ENCODE assay signal across 8 cellular contexts in the genomic region with DNA sequence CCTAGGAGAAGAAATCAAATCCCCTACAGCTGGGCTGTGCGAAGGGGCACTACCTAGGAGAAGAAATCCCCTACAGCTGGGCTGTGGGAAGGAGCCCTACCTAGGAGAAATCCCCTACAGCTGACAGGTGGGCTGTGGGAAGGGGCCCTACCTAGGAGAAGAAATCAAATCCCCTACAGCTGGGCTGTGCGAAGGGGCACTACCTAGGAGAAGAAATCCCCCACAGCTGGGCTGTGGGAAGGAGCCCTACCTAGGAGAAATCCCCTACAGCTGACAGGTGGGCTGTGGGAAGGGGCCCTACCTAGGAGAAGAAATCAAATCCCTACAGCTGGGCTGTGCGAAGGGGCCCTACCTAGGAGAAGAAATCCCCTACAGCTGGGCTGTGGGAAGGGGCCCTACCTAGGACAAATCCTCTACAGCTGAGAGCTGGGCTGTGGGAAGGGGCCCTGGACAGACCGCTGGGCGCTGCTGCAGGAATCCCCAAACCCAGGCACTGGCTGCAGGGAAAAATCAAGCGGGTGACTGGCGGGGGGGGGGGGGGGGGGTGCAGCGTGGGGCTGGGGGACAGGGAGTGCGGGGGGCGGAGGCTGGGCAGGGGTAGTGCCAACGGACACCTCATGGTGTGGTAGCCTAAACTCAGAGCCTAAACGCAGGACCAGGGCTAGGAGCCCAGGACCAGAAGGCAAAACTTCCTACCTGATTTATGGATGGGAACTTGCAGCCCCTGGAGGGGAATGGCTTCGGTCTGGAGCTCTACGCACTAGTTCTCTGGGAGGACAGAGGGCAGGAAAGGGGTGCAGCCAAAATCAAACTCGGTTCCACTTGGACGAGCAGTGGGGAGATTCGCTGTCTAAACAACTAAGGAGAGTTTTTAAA. TPM values are rescaled to one million over a fixed set of nuclear protein-coding genes. Genes with fewer than 3 reads are reported as not detected.
DNase-seq lines count a peak whose midpoint lies in the region; ATAC-seq, FAIRE-seq and TF ChIP-seq lines count a peak whose summit lies in the region.
"Not testable (repeated sequence)": the region's sequence is repeated elsewhere in the genome, so short reads cannot be mapped to it uniquely, and the experiment has no call there.

No MANE protein-coding gene starts in this region.

- not testable (repeated sequence) for H3K27me3 Mint-ChIP-seq in IgD-negative memory B cell; activated CD4-positive, alpha-beta T cell treated with anti-CD3 and anti-CD28 coated beads, Interleukin-2, amount 10 ng/mL, durations not matched to agents 24 days and 14 days

- H3K4me1 ChIP-seq in A549 = peaks cover 28% of the 10 kb centered on the region
- peaks cover 30 to 33% of the 10 kb centered on the region in 2 donors for H3K4me1 ChIP-seq in gastrocnemius medialis

- WGBS in A549 (ENCODE audit: missing lambda C conversion rate) = 3% methylated on average over 9 of the region's 17 CpGs

- CTCF ChIA-PET in A549 (lab: Yijun Ruan, JAX) = interaction anchor here (1.0 to 2.3 kb wide), 4 partner anchors 10 to 157 kb away, joined by 3 to 13 read pairs (median 9); no protein-coding TSS in a partner anchor

- peak overlapping the region; percentile 84 to 94 for H3K27ac ChIP-seq in A549
- peak overlapping the region in 54 of 59 donors; percentile 59 to 97 (median 91) for H3K27ac ChIP-seq in dorsolateral prefrontal cortex
- H3K27ac ChIP-seq in layer of hippocampus (ENCODE audit: low read depth, low read length) = peak overlapping the region; percentile 38
- peak overlapping the region; percentile 79 to 88 (median 87) for H3K27ac ChIP-seq in gastrocnemius medialis

- H3K27ac Mint-ChIP-seq in IgD-negative memory B cell = peak overlapping the region; percentile 52 to 98 (median 93)
- H3K27ac Mint-ChIP-seq in activated CD4-positive, alpha-beta T cell treated with anti-CD3 and anti-CD28 coated beads, Interleukin-2, amount 10 ng/mL, durations not matched to agents 24 days and 14 days = peak overlapping the region; percentile 99

- H3K4me1 Mint-ChIP-seq in IgD-negative memory B cell = peaks cover 18 to 30% (median 27%) of the 10 kb centered on the region in 3 donors
- peaks cover 35% of the 10 kb centered on the region for H3K4me1 Mint-ChIP-seq in activated CD4-positive, alpha-beta T cell treated with anti-CD3 and anti-CD28 coated beads, Interleukin-2, amount 10 ng/mL, durations not matched to agents 24 days and 14 days

- not testable (repeated sequence) for TF ChIP-seq RAD21 in A549 (conservative IDR thresholded peaks at IDR 0.05 in 1 of 2, IDR thresholded peaks at IDR 0.05 in 1 of 2)

- H3K4me2 ChIP-seq in A549 = peak overlapping the region; percentile 96

- H3K9me3 Mint-ChIP-seq in IgD-negative memory B cell = not testable (repeated sequence)
- H3K9me3 Mint-ChIP-seq in activated CD4-positive, alpha-beta T cell treated with anti-CD3 and anti-CD28 coated beads, Interleukin-2, amount 10 ng/mL, durations not matched to agents 24 days and 14 days = peaks cover 10% of the 10 kb centered on the region

- H3K36me3 Mint-ChIP-seq in IgD-negative memory B cell = peaks cover 21% of the 10 kb centered on the region
- H3K36me3 Mint-ChIP-seq in activated CD4-positive, alpha-beta T cell treated with anti-CD3 and anti-CD28 coated beads, Interleukin-2, amount 10 ng/mL, durations not matched to agents 24 days and 14 days (ENCODE audit: low read depth) = peaks cover 14% of the 10 kb centered on the region

- ATAC-seq in A549 (peak; percentile 59 to 68), GM18867 (IDR thresholded peaks at IDR 0.05; ENCODE audit: unreplicated experiment) (peak; percentile 18), HG02610 (IDR thresholded peaks at IDR 0.05; ENCODE audit: unreplicated experiment) (peak; percentile 31), gastrocnemius medialis (peak; percentile 26 to 39)

- not testable (repeated sequence) for H3K36me3 ChIP-seq in gastrocnemius medialis

- in situ Hi-C loops in gastrocnemius medialis (cut with MboI; ENCODE audit: low sequenced_read_pairs in 4 of 4) = not testable (repeated sequence)

- peak overlapping the region; percentile 91 to 99 (median 98) for H3K4me3 Mint-ChIP-seq in IgD-negative memory B cell
- H3K4me3 Mint-ChIP-seq in activated CD4-positive, alpha-beta T cell treated with anti-CD3 and anti-CD28 coated beads, Interleukin-2, amount 10 ng/mL, durations not matched to agents 24 days and 14 days = peak overlapping the region; percentile 96

- DNase-seq in A549 (ENCODE audit: low read depth in 1 of 2, low spot score in 1 of 2) = peak in 1 of 2 experiments; percentile 8
- DNase-seq in activated CD4-positive, alpha-beta T cell treated with anti-CD3 and anti-CD28 coated beads, Interleukin-2, amount 10 ng/mL, durations not matched to agents 24 days and 14 days = peak; percentile 62
- DNase-seq in dorsolateral prefrontal cortex = peak in 4 of 10 donors; percentile 3 to 50 (median 25)
- DNase-seq in gastrocnemius medialis = not testable (repeated sequence)

- POLR2A ChIA-PET in A549 (lab: Yijun Ruan, JAX) = interaction anchor here (0.6 kb wide), 1 partner anchor 219 kb away, joined by 5 read pairs; no protein-coding TSS in a partner anchor

- TF ChIP-seq EP300 in A549 (IDR thresholded peaks at IDR 0.05) = not testable (repeated sequence)

- intact Hi-C loops in activated CD4-positive, alpha-beta T cell treated with anti-CD3 and anti-CD28 coated beads, Interleukin-2, amount 10 ng/mL, durations not matched to agents 24 days and 14 days (cut with micrococcal nuclease) = loop anchor here (2.0 to 5.0 kb wide), 3 partner anchors 534 to 1055 kb away; a partner anchor contains a TSS
- intact Hi-C loops in dorsolateral prefrontal cortex (cut with DNase I) = loop anchor here in 1 of 2 donors (10.0 kb wide), 2 partner anchors 528 to 992 kb away; a partner anchor contains a TSS
- intact Hi-C loops in gastrocnemius medialis (cut with DNase I; ENCODE audit: low total_unique reads) = not testable (repeated sequence)

- H3K4me3 ChIP-seq in A549 (peak overlapping the region; percentile 66), dorsolateral prefrontal cortex (peak overlapping the region; percentile 52 to 93 (median 80)), gastrocnemius medialis (peak overlapping the region; percentile 54 to 86 (median 83))

- peaks cover 10% of the 10 kb centered on the region for H3K9me3 ChIP-seq in A549
- not testable (repeated sequence) for H3K9me3 ChIP-seq in gastrocnemius medialis

- H3K27me3 ChIP-seq in dorsolateral prefrontal cortex; layer of hippocampus (ENCODE audit: control insufficient read depth, insufficient read depth, low read length); gastrocnemius medialis: not testable (repeated sequence)

- not testable (repeated sequence) for TF ChIP-seq CTCF in A549 (IDR thresholded peaks at IDR 0.05); dorsolateral prefrontal cortex (IDR thresholded peaks at IDR 0.05 in 54 of 56, conservative IDR thresholded peaks at IDR 0.05 in 2 of 56; ENCODE audit: low read depth in 1 of 56, partially characterized antibody in 56 of 56); gastrocnemius medialis (IDR thresholded peaks at IDR 0.05 in 4 of 5, conservative IDR thresholded peaks at IDR 0.05 in 1 of 5)

- TF ChIP-seq POLR2A in A549 (IDR thresholded peaks at IDR 0.05; ENCODE audit: low read length); gastrocnemius medialis (IDR thresholded peaks at IDR 0.05): not testable (repeated sequence)

- FAIRE-seq in A549 (lab: Jason Lieb, UNC) = not testable (repeated sequence)

RNA-seq across cellular contexts. Expression of a gene that starts 0.5 kb away (rescaled TPM):
- polyA plus RNA-seq in A549 (2011; rRNA removed) (151 and 159 TPM in 2 replicates), A549 (2017; fragmentation: RNase III; extraction: RNeasy Plus Mini Kit Qiagen cat#74134 plus additional on column Dnase treatment) (92.6 to 99.1 TPM (median 92.8 TPM) in 3 replicates), IgD-negative memory B cell (51.1 TPM)
- polyA plus RNA-seq in A549 (2012; cell fraction: cytosol; rRNA removed) = 37.5 and 41.6 TPM in 2 replicates
- 19.2 and 26.5 TPM in 2 replicates for polyA plus RNA-seq in A549 (2012; cell fraction: nucleus; rRNA removed)
- 29.5 and 37.2 TPM in 2 replicates for polyA minus RNA-seq in A549 (2011; rRNA and poly(A)+ RNA removed)
- 18.6 and 20.0 TPM in 2 replicates for total RNA-seq in activated CD4-positive, alpha-beta T cell treated with anti-CD3 and anti-CD28 coated beads, Interleukin-2, amount 10 ng/mL, durations not matched to agents 24 days and 14 days
- total RNA-seq in dorsolateral prefrontal cortex (10 to 100 TPM in 118 of 120 experiments, 1 to 10 TPM in 2; 5.2 to 48.1 (median 22.9) TPM), gastrocnemius medialis (10 to 100 TPM in 3 of 4 donors, 1 to 10 TPM in 1; 8.0 to 20.7 (median 11.3) TPM)

RNA-seq across cellular contexts. Expression of a gene that starts 0.6 kb away (rescaled TPM):
- polyA plus RNA-seq in A549 (2011; rRNA removed) (23.2 and 33.1 TPM in 2 replicates), A549 (2017; fragmentation: RNase III; extraction: RNeasy Plus Mini Kit Qiagen cat#74134 plus additional on column Dnase treatment) (16.4 to 18.4 TPM (median 17.1 TPM) in 3 replicates), IgD-negative memory B cell (9.8 TPM)
- 6.4 and 7.4 TPM in 2 replicates for polyA plus RNA-seq in A549 (2012; cell fraction: cytosol; rRNA removed)
- 2.9 and 4.4 TPM in 2 replicates for polyA plus RNA-seq in A549 (2012; cell fraction: nucleus; rRNA removed)
- polyA minus RNA-seq in A549 (2011; rRNA and poly(A)+ RNA removed) = 8.4 and 10.1 TPM in 2 replicates
- 39.8 and 40.0 TPM in 2 replicates for total RNA-seq in activated CD4-positive, alpha-beta T cell treated with anti-CD3 and anti-CD28 coated beads, Interleukin-2, amount 10 ng/mL, durations not matched to agents 24 days and 14 days
- total RNA-seq in dorsolateral prefrontal cortex (10 to 100 TPM; 12.1 to 31.0 (median 20.4) TPM), gastrocnemius medialis (1 to 10 TPM; 6.7 to 9.2 (median 7.7) TPM)

RNA-seq across cellular contexts. Expression of a gene that starts 58.7 kb away (rescaled TPM):
- polyA plus RNA-seq in A549 (2011; rRNA removed) (not detected in 2 replicates), A549 (2017; fragmentation: RNase III; extraction: RNeasy Plus Mini Kit Qiagen cat#74134 plus additional on column Dnase treatment) (not detected in 3 replicates), IgD-negative memory B cell (not detected)
- polyA plus RNA-seq in A549 (2012; cell fraction: cytosol; rRNA removed) = not detected in 2 replicates
- not detected in 2 replicates for polyA plus RNA-seq in A549 (2012; cell fraction: nucleus; rRNA removed)
- polyA minus RNA-seq in A549 (2011; rRNA and poly(A)+ RNA removed) = not detected in 2 replicates
- total RNA-seq in activated CD4-positive, alpha-beta T cell treated with anti-CD3 and anti-CD28 coated beads, Interleukin-2, amount 10 ng/mL, durations not matched to agents 24 days and 14 days = not detected in 2 replicates
- total RNA-seq in dorsolateral prefrontal cortex (10 to 100 TPM in 118 of 120 experiments, 1 to 10 TPM in 2; 8.1 to 45.1 (median 31.0) TPM), gastrocnemius medialis (not detected)

Comparison
In these comparisons a context has a peak if more than half of its experiments do, and no peak if none do; other contexts are left out.
1. H3K27ac ChIP-seq: peak in every context shown above with its lines; median percentile 91 in dorsolateral prefrontal cortex; 89 in A549; 87 in gastrocnemius medialis; 38 in layer of hippocampus.